ENCODE assay signal across 18 cellular contexts in genomic region chr22:35482311-35482710, GRCh38. TPM values are rescaled to one million over a fixed set of nuclear protein-coding genes. Genes with fewer than 3 reads are reported as not detected.
A peak's percentile ranks its signal among the peaks of the same experiment; 100 is the strongest.
DNase-seq lines count a peak whose midpoint lies in the region; ATAC-seq, FAIRE-seq and TF ChIP-seq lines count a peak whose summit lies in the region.
"Had no signal": no experiment of that assay in that cellular context is flagged by ENCODE, and none has a peak within 500 bp of the region (broad histone marks: within the 10 kb centered on the region; RNA-seq: fewer than 3 reads in every experiment).

No MANE protein-coding gene starts in this region.

- DNase-seq in CD14-positive monocyte (ENCODE audit: low spot score) (peak; percentile 5), WTC11 (ENCODE audit: low spot score) (no peak), H1 (ENCODE audit: low read depth in 1 of 2, low spot score in 2 of 2) (no peak), transverse colon (no peak), NOMO-1 treated with dmso at 0.1 percent for 144 hours (lab: John Stamatoyannopoulos, UW; ENCODE audit: unreplicated experiment) (no peak), kidney tubule cell (ENCODE audit: low spot score) (no peak), substantia nigra (lab: John Stamatoyannopoulos, UW) (no peak)
- DNase-seq: ACHN; AML-193; Calu3; CD8-positive, alpha-beta T cell; DMS79 treated with DMSO at 0.1 percent for 48 hours; GF-D8; H7 had no signal

- H3K23ac ChIP-seq in H1 (ENCODE audit: insufficient read length) = no peak overlapping the region

- no peaks in the 10 kb centered on the region for H3K36me3 Mint-ChIP-seq in CD14-positive monocyte
- H3K36me3 Mint-ChIP-seq in WTC11 = no peaks in the 10 kb centered on the region
- H3K36me3 Mint-ChIP-seq: CD8-positive, alpha-beta T cell had no signal

- H4K20me1 ChIP-seq in H1 (replicated peaks in 1 of 2; ENCODE audit: control insufficient read depth in 1 of 2, insufficient read depth in 2 of 2, low read length in 2 of 2) = no peaks in the 10 kb centered on the region

- WGBS in H1 (ENCODE audit: extremely low coverage in 1 of 2, insufficient coverage in 1 of 2, insufficient read length in 1 of 2, insufficient replicate concordance in 2 of 2, low coverage in 1 of 2, low lambda C conversion rate in 2 of 2, missing lambda C conversion rate in 1 of 2), 2 experiments = 91% methylated on average over 5 of the region's 5 CpGs; no CpG with 5 or more reads in 1 of the 2 experiments
- WGBS in transverse colon (ENCODE audit: low coverage in 1 of 2), 2 donors = 94% methylated on average over 5 of the region's 5 CpGs; no CpG with 5 or more reads in 1 of the 2 donors

- H2BK5ac ChIP-seq in H1 (ENCODE audit: low read depth, low read length) = no peak overlapping the region

- CTCF ChIA-PET in WTC11 (lab: Charles Lee) = no interaction called here
- CTCF ChIA-PET in H1 (lab: Charles Lee; ENCODE audit: partially characterized antibody) = interaction anchor here (0.9 to 1.7 kb wide), 5 partner anchors 11 to 101 kb away, joined by 3 to 5 read pairs (median 4); no protein-coding TSS in a partner anchor

- no peak overlapping the region for H4K8ac ChIP-seq in H1 (ENCODE audit: extremely low read depth, insufficient read depth, low read length)

- no peak overlapping the region for H2AK5ac ChIP-seq in H1 (ENCODE audit: low read depth, low read length)

- H2BK120ac ChIP-seq in H1 (replicated peaks; ENCODE audit: low read depth, low read length) = no peak overlapping the region

- no peak for TF ChIP-seq CTCF in CD14-positive monocyte (IDR thresholded peaks at IDR 0.05)
- TF ChIP-seq CTCF in WTC11 (IDR thresholded peaks at IDR 0.05) = no peak
- no peak for TF ChIP-seq CTCF in H1 (IDR thresholded peaks at IDR 0.05; ENCODE audit: control extremely low read depth in 1 of 3, insufficient read depth in 1 of 3, low read depth in 1 of 3, low read length in 3 of 3)
- no peak for TF ChIP-seq CTCF in transverse colon (IDR thresholded peaks at IDR 0.05)

- TF ChIP-seq RAD21 in H1 (IDR thresholded peaks at IDR 0.05 in 1 of 2, conservative IDR thresholded peaks at IDR 0.05 in 1 of 2; ENCODE audit: low read depth in 2 of 2, low read length in 2 of 2) = no peak

- POLR2A ChIA-PET in WTC11 (lab: Charles Lee) = no interaction called here
- POLR2A ChIA-PET in H1 (lab: Charles Lee; ENCODE audit: partially characterized antibody) = interaction anchor here (1.0 kb wide), 1 partner anchor 9 kb away, joined by 4 read pairs; no protein-coding TSS in a partner anchor

- H3K27ac ChIP-seq in H1 (ENCODE audit: low read depth, low read length) (no peak overlapping the region), transverse colon (peak overlapping the region in 3 of 4 donors; percentile 78 to 91 (median 81)), substantia nigra (ENCODE audit: low read depth, low read length, poor library complexity, severe bottlenecking) (no peak overlapping the region)

- H3K79me1 ChIP-seq in H1 (ENCODE audit: low read depth, low read length) = no peaks in the 10 kb centered on the region

- H3K4me3 Mint-ChIP-seq in CD14-positive monocyte (no peak overlapping the region), WTC11 (no peak overlapping the region)
- H3K4me3 Mint-ChIP-seq: CD8-positive, alpha-beta T cell; GM23338 had no signal

- no peak overlapping the region for H3K14ac ChIP-seq in H1 (ENCODE audit: insufficient read length)

- H2BK12ac ChIP-seq in H1 (ENCODE audit: low read depth, low read length) = no peak overlapping the region

- H3K9ac ChIP-seq in H1 (replicated peaks in 1 of 4; ENCODE audit: extremely low read depth in 1 of 4, low read depth in 3 of 4, low read length in 3 of 4) = no peak overlapping the region

- H3K36me3 ChIP-seq in H1 (ENCODE audit: control insufficient read depth in 2 of 4, insufficient read depth in 4 of 4, low read length in 3 of 4) (no peaks in the 10 kb centered on the region), transverse colon (no peaks in the 10 kb centered on the region)

- no peaks in the 10 kb centered on the region for H3K9me3 ChIP-seq in H1 (ENCODE audit: insufficient read depth in 2 of 2, low read depth in 1 of 2, low read length in 1 of 2)
- no peaks in the 10 kb centered on the region for H3K9me3 ChIP-seq in transverse colon

- no peak overlapping the region for H2BK15ac ChIP-seq in H1 (ENCODE audit: low read length)

- H4K91ac ChIP-seq in H1 (replicated peaks; ENCODE audit: insufficient read length, low read length) = no peak overlapping the region

- H3K4me3 ChIP-seq in H1 (ENCODE audit: extremely low read depth in 1 of 4, insufficient read depth in 2 of 4, low read depth in 3 of 4, low read length in 4 of 4) (no peak overlapping the region), transverse colon (no peak overlapping the region)
- H3K4me3 ChIP-seq: GM23338 had no signal

- TF ChIP-seq EP300 in H1 (IDR thresholded peaks at IDR 0.05; ENCODE audit: borderline replicate concordance in 1 of 2, low read depth in 2 of 2, low read length in 2 of 2) (no peak), transverse colon (IDR thresholded peaks at IDR 0.05; ENCODE audit: low read depth) (no peak)

- no peak for ATAC-seq in WTC11
- ATAC-seq: CD8-positive, alpha-beta T cell; GM23338; HCT116; HepG2 had no signal

- H3K27me3 ChIP-seq in H1 (replicated peaks in 1 of 4; ENCODE audit: control insufficient read depth in 3 of 4, extremely low read depth in 1 of 4, insufficient read depth in 3 of 4, low read length in 3 of 4) = 0 out of 7 replicates have a peak, but pooled peaks cover 0 to 2% (median 0%) of the 10 kb centered on the region in 4 experiments
- H3K27me3 ChIP-seq in transverse colon = no peaks in the 10 kb centered on the region

- no peak overlapping the region for H4K5ac ChIP-seq in H1 (ENCODE audit: insufficient read length, low read depth, low read length)

- H3K4me2 ChIP-seq in H1 (ENCODE audit: insufficient read depth in 1 of 2, low read depth in 2 of 2, low read length in 2 of 2) = no peak overlapping the region
- H3K4me2 ChIP-seq: GM23338 had no signal

- intact Hi-C loops in CD14-positive monocyte (cut with micrococcal nuclease) (no loop called here), transverse colon (cut with DNase I; ENCODE audit: low total_unique reads) (loop anchor here (10.0 kb wide), 1 partner anchor 62 kb away; the partner anchor contains the start of gene RASD2)

- H3K4me1 ChIP-seq in H1 (replicated peaks in 1 of 4; ENCODE audit: control insufficient read depth in 3 of 4, insufficient read depth in 4 of 4, low read length in 3 of 4) (no peaks in the 10 kb centered on the region; a peak in 2 of 7 replicates), transverse colon (peaks cover 28 to 44% (median 43%) of the 10 kb centered on the region in 4 donors)

- H3K4me1 Mint-ChIP-seq in CD14-positive monocyte (peaks cover 34% of the 10 kb centered on the region), WTC11 (no peaks in the 10 kb centered on the region)

- H3K27me3 Mint-ChIP-seq in CD14-positive monocyte (ENCODE audit: low read depth in 3 of 3) (peaks cover 15 to 38% (median 30%) of the 10 kb centered on the region in 3 donors), WTC11 (ENCODE audit: low read depth) (peaks cover 23% of the 10 kb centered on the region)

- H2BK20ac ChIP-seq in H1 (ENCODE audit: low read length) = no peak overlapping the region

- H3K18ac ChIP-seq in H1 (ENCODE audit: extremely low read depth, low read length) = no peak overlapping the region

- no peaks in the 10 kb centered on the region for H3K23me2 ChIP-seq in H1 (ENCODE audit: low read depth, low read length)

- H2AFZ ChIP-seq in H1 (ENCODE audit: low read length) = no peak overlapping the region
- H2AFZ ChIP-seq: GM23338 had no signal

- FAIRE-seq in H1 (lab: Jason Lieb, UNC) = no peak
- FAIRE-seq: A204.1, HepG2 had no signal

- H3K79me2 ChIP-seq in H1 (ENCODE audit: control insufficient read depth in 1 of 2, insufficient read depth in 2 of 2, low read length in 2 of 2) = no peaks in the 10 kb centered on the region

- H3K9me3 Mint-ChIP-seq in CD14-positive monocyte (peaks cover 0 to 9% (median 1%) of the 10 kb centered on the region in 7 donors), WTC11 (peaks cover 6% of the 10 kb centered on the region; the same call in 1 of the 2 replicates)
- H3K9me3 Mint-ChIP-seq: CD8-positive, alpha-beta T cell; GM23338 had no signal

- H3K56ac ChIP-seq in H1 (replicated peaks; ENCODE audit: insufficient read length, low read depth, low read length) = no peak overlapping the region

- peak overlapping the region in 1 of 7 donors; percentile 30 for H3K27ac Mint-ChIP-seq in CD14-positive monocyte
- H3K27ac Mint-ChIP-seq in WTC11 = no peak overlapping the region
- H3K27ac Mint-ChIP-seq: CD8-positive, alpha-beta T cell; GM23338 had no signal

- TF ChIP-seq POLR2A in H1 (IDR thresholded peaks at IDR 0.05; ENCODE audit: control extremely low read depth in 1 of 2, low read depth in 2 of 2, low read length in 2 of 2) (no peak), transverse colon (IDR thresholded peaks at IDR 0.05) (no peak)

- in situ Hi-C loops in transverse colon (cut with MboI; ENCODE audit: low pct_ligation_motif_present in 1 of 4, low pct_unique_long_range_greater_than_20kb in 1 of 4, low sequenced_read_pairs in 3 of 4) = no loop called here

- no peak overlapping the region for H3K4ac ChIP-seq in H1 (replicated peaks; ENCODE audit: insufficient read length, low read depth, low read length)

TF ChIP-seq in WTC11, 78 proteins besides CTCF, POLR2A, EP300 and RAD21 (continues in another document):
- no peak for TF ChIP-seq SOX15 (CRISPR knock-in tag; IDR thresholded peaks at IDR 0.05)
- no peak for TF ChIP-seq NR3C1 (CRISPR knock-in tag; conservative IDR thresholded peaks at IDR 0.05; ENCODE audit: low read depth)
- TF ChIP-seq GTF2I (CRISPR knock-in tag; conservative IDR thresholded peaks at IDR 0.05) = peak; percentile 84

TF ChIP-seq in H1, 55 proteins besides CTCF, POLR2A, EP300 and RAD21:
- no peak for TF ChIP-seq KDM4A (IDR thresholded peaks at IDR 0.05; ENCODE audit: low read depth, low read length, severe bottlenecking)
- peak; percentile 60 for TF ChIP-seq KDM1A (IDR thresholded peaks at IDR 0.05; ENCODE audit: borderline replicate concordance, low read length)
- no peak for TF ChIP-seq CTBP2 (IDR thresholded peaks at IDR 0.05; ENCODE audit: borderline replicate concordance, insufficient read depth, insufficient read length, low read length)
- no peak for TF ChIP-seq KDM5A (IDR thresholded peaks at IDR 0.05; ENCODE audit: low read length)

RNA-seq across cellular contexts. Expression of gene RASD2, which starts 58.3 kb away (rescaled TPM):
- polyA plus RNA-seq in CD14-positive monocyte (not detected), H1 (2011; rRNA removed) (1.9 and 3.8 TPM in 2 replicates)
- total RNA-seq in WTC11 (2021) (2.5 to 3.1 TPM (median 3.0 TPM) in 3 replicates), transverse colon (10 to 100 TPM in 3 of 4 donors, 1 to 10 TPM in 1; 8.5 to 19.7 (median 13.9) TPM)
- total RNA-seq in H1 (2021; fragmentation: NEBNext Ultra II Directional; extraction: Animal tissue kit (Norgen Biotek cat#: 25700)) = 4.4 and 5.1 TPM in 2 replicates
- 1.5 TPM for polyA plus RNA-seq in H1 (2011; cell fraction: cytosol; rRNA removed)
- polyA plus RNA-seq in H1 (2011; cell fraction: nucleus; rRNA removed) = 2.6 TPM
- polyA plus RNA-seq in H1 (2012, experiment 1 of 2) = 2.0 to 4.3 TPM (median 3.4 TPM) in 4 replicates
- 3.1 TPM for polyA plus RNA-seq in H1 (2012, experiment 2 of 2)
- polyA plus RNA-seq in H1 (2013, experiment 1 of 2) = 3.4 TPM
- polyA plus RNA-seq in H1 (2013, experiment 2 of 2) = 3.6 TPM
- 1.5 and 1.9 TPM in 2 replicates for polyA minus RNA-seq in H1 (2011; rRNA and poly(A)+ RNA removed)
- 3.6 TPM for polyA minus RNA-seq in H1 (2011; cell fraction: cytosol; rRNA and poly(A)+ RNA removed)
- 1.8 TPM for polyA minus RNA-seq in H1 (2011; cell fraction: nucleus; rRNA and poly(A)+ RNA removed)
- total RNA-seq: HepG2 had no signal
- polyA plus RNA-seq: HepG2 had no signal

Comparison
In these comparisons a context has a peak if more than half of its experiments do, and no peak if none do; other contexts are left out.
1. H3K27ac ChIP-seq: peak in transverse colon (3 of 4); none in H1 (single experiment) and substantia nigra (single experiment).